Comparison of ENCODE assay signal across 8 cellular contexts in the genomic region with DNA sequence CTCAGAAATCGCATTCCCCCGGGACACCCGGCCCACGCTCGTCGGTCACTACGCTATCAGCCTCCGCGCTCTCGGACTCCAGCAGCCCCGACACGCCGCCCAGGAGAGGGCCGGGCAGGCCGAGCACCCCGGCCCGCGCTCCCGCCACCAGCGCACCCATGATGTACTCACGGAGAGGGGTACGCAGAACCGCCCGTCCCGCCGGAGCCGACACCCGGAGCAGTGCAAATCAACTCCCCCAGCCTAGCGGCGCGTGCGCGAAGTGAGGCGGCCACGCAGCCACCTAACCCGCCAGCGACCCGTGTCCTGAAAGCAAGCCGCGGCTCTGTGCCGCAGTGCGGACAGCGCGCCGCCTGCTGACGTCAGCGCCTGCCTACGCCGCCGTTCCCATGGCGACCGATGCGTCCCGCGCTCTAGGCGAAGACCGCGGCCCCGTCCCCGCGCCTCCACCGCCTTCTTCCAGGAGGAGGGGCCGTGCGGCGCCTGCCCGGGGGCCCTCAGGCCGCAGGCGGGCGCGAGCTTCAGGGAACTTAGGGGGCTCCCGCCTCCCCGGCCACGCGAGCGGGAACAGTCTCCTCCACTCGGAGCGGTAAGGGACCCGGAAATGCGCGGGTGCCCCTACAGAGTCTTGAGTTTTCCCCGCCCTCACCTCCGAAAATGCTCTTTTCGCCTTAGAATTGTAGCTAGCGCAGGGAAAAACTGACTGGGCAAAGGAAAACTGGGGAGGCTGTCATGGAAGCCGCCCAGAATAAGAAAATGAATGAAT. TPM values are rescaled to one million over a fixed set of nuclear protein-coding genes. Genes with fewer than 3 reads are reported as not detected.
DNase-seq lines count a peak whose midpoint lies in the region; FAIRE-seq and TF ChIP-seq lines count a peak whose summit lies in the region.

A gene (minus strand): TSS at position 329 of the 766 bp plus-strand sequence. CDS start 5,503 bp downstream, outside the sequence.

- no peaks in the 10 kb centered on the region for H3K36me3 ChIP-seq in neural progenitor cell
- H3K36me3 ChIP-seq in stomach smooth muscle (ENCODE audit: control insufficient read depth in 2 of 2, insufficient read depth in 2 of 2, low read length in 2 of 2) = no peaks in the 10 kb centered on the region

- peak within 1 kb of the TSS; percentile 80 for H3K27ac Mint-ChIP-seq in neural progenitor cell

- H3K36me3 Mint-ChIP-seq in neural progenitor cell = no peaks in the 10 kb centered on the region

- H3K4me1 ChIP-seq in neural progenitor cell = peaks cover 17% of the 10 kb centered on the region
- H3K4me1 ChIP-seq in stomach smooth muscle (ENCODE audit: control insufficient read depth, insufficient read depth, low read length) = peaks cover 6% of the 10 kb centered on the region

- peak; percentile 11 for FAIRE-seq in H54 (lab: Jason Lieb, UNC)

- peaks cover 10% of the 10 kb centered on the region for H3K4me1 Mint-ChIP-seq in neural progenitor cell

- H3F3A ChIP-seq in neural progenitor cell (ENCODE audit: low read depth) = no peaks in the 10 kb centered on the region

- H3K27ac ChIP-seq in neural progenitor cell (peak within 1 kb of the TSS; percentile 40), stomach smooth muscle (ENCODE audit: low read length) (peak within 1 kb of the TSS; percentile 99)

- H4K20me1 ChIP-seq in neural progenitor cell (ENCODE audit: low read depth) = no peaks in the 10 kb centered on the region

- H2AFZ ChIP-seq in neural progenitor cell (replicated peaks) = peak within 1 kb of the TSS; percentile 94

- DNase-seq in GDM1 (lab: John Stamatoyannopoulos, UW) = peak; percentile 76
- DNase-seq in H54 (ENCODE audit: insufficient read length, low spot score) = peak; percentile 59
- DNase-seq in LNCaP clone FGC (ENCODE audit: low read depth) = peak; percentile 76
- peak; percentile 81 for DNase-seq in activated effector memory CD4-positive, alpha-beta T cell treated with Interleukin-2 at 50 U/mL for 16 hours
- peak; percentile 94 to 98 for DNase-seq in foreskin fibroblast
- DNase-seq in neural progenitor cell (ENCODE audit: low spot score) = peak; percentile 99

- H3K4me2 ChIP-seq in neural progenitor cell = peak within 1 kb of the TSS; percentile 83

- peak within 1 kb of the TSS; percentile 69 for H3K9ac ChIP-seq in neural progenitor cell
- H3K9ac ChIP-seq in stomach smooth muscle (ENCODE audit: low read length in 2 of 2) = peak within 1 kb of the TSS; percentile 94 to 100

- H3K27me3 ChIP-seq in neural progenitor cell (no peaks in the 10 kb centered on the region), stomach smooth muscle (ENCODE audit: control insufficient read depth in 1 of 2, insufficient read depth in 2 of 2, low read length in 2 of 2) (no peaks in the 10 kb centered on the region)

- H3K9me3 Mint-ChIP-seq in neural progenitor cell = no peaks in the 10 kb centered on the region

- peaks cover 21% of the 10 kb centered on the region for H3K79me2 ChIP-seq in neural progenitor cell (ENCODE audit: low read depth)

- H3K9me3 ChIP-seq in neural progenitor cell (ENCODE audit: low read depth) = no peaks in the 10 kb centered on the region
- no peaks in the 10 kb centered on the region for H3K9me3 ChIP-seq in stomach smooth muscle (ENCODE audit: control insufficient read depth in 2 of 2, low read length in 2 of 2)

- H3K27me3 Mint-ChIP-seq in neural progenitor cell (ENCODE audit: insufficient read depth, low read depth) = no peaks in the 10 kb centered on the region

- H3K4me3 ChIP-seq in LNCaP clone FGC (ENCODE audit: low read depth, low read length) = peak within 1 kb of the TSS; percentile 96
- peak within 1 kb of the TSS; percentile 78 to 87 for H3K4me3 ChIP-seq in foreskin fibroblast (ENCODE audit: low read depth in 1 of 2, low read length in 2 of 2)
- peak within 1 kb of the TSS; percentile 85 for H3K4me3 ChIP-seq in neural progenitor cell
- peak within 1 kb of the TSS; percentile 78 to 92 for H3K4me3 ChIP-seq in stomach smooth muscle (ENCODE audit: low read length in 2 of 2)

- TF ChIP-seq POLR2A in H54 (IDR thresholded peaks at IDR 0.05; ENCODE audit: low read depth, low read length) (peak; percentile 95), Raji (IDR thresholded peaks at IDR 0.05; ENCODE audit: insufficient read depth, low read depth, low read length) (peak; percentile 92)

- H3K4me3 Mint-ChIP-seq in neural progenitor cell = no peak within 1 kb of the TSS

- TF ChIP-seq CTCF in LNCaP clone FGC (IDR thresholded peaks at IDR 0.05; ENCODE audit: control insufficient read depth, extremely low read depth, insufficient read depth) (peak; percentile 24; the same call in 1 of the 2 replicates), foreskin fibroblast (IDR thresholded peaks at IDR 0.05; ENCODE audit: low read depth, low read length) (peak; percentile 3), neural progenitor cell (IDR thresholded peaks at IDR 0.05) (no peak)

RNA-seq across cellular contexts. Expression of the gene that starts here (rescaled TPM):
- 19.0 and 26.2 TPM in 2 replicates for total RNA-seq in neural progenitor cell (ENCODE audit: low replicate concordance)

Comparison
In these comparisons a context has a peak if more than half of its experiments do, and no peak if none do; other contexts are left out.
1. Peak in every context shown above with its lines: DNase-seq, H3K4me3 ChIP-seq and H3K27ac ChIP-seq.